1 cellular context compared by ENCODE assay signal in the genomic region with DNA sequence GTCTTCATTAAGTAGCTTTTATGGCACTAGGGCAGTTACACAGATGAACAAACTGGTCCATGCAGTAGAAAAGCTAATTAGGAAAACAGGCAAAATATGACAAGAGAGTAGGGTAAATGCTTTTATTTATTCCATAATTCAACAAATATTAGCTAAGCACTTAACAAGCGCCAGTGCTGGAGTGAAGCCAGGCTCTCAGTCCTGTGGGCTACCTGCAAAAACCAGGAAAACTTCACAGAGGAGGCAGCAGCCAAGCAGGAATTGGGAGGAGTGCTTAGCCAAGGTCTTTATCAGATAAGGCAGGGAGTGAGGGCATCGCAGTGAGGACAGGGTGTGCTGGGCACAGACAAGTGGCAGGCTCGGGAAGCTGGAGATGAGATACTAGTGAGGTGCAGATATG.
TF ChIP-seq lines count a peak whose summit lies in the region.

No MANE protein-coding gene starts in this region.

TF ChIP-seq in H1, 55 proteins besides CTCF, POLR2A, EP300 and RAD21 (continued from another document):
- TF ChIP-seq, protein P1, sequence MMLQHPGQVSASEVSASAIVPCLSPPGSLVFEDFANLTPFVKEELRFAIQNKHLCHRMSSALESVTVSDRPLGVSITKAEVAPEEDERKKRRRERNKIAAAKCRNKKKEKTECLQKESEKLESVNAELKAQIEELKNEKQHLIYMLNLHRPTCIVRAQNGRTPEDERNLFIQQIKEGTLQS (IDR thresholded peaks at IDR 0.05; ENCODE audit: insufficient read depth, low read depth, low read length): no peak
- TF ChIP-seq ASH2L (IDR thresholded peaks at IDR 0.05; ENCODE audit: low read length) (no peak), NRF1 (IDR thresholded peaks at IDR 0.05; ENCODE audit: low read depth, low read length) (no peak), TCF12 (IDR thresholded peaks at IDR 0.05; ENCODE audit: low read depth, low read length) (no peak), CHD2 (IDR thresholded peaks at IDR 0.05; ENCODE audit: low read length) (no peak), SP1 (IDR thresholded peaks at IDR 0.05; ENCODE audit: low read depth, low read length) (no peak), SRF (IDR thresholded peaks at IDR 0.05; ENCODE audit: low read depth, low read length) (no peak), CBX8 (IDR thresholded peaks at IDR 0.05; ENCODE audit: borderline replicate concordance, low read depth, low read length) (no peak), SAP30 (IDR thresholded peaks at IDR 0.05; ENCODE audit: insufficient read depth, insufficient replicate concordance, low read length) (no peak), TEAD4 (IDR thresholded peaks at IDR 0.05; ENCODE audit: low read depth, low read length) (no peak), PHF8 (conservative IDR thresholded peaks at IDR 0.05; ENCODE audit: low read depth, low read length) (no peak)
